11 cellular contexts compared by ENCODE assay signal in genomic region chr7:145539910-145540309, GRCh38.
"Had no signal": no experiment of that assay in that cellular context is flagged by ENCODE, and none has a peak within 500 bp of the region (broad histone marks: within the 10 kb centered on the region; RNA-seq: fewer than 3 reads in every experiment).

No MANE protein-coding gene starts in this region.

- H3K9ac ChIP-seq: GM23248 had no signal

- H3K4me2 ChIP-seq: GM23338 had no signal

- ATAC-seq: GM23338, HCT116 had no signal

- H3K36me3 ChIP-seq: HAP-1 had no signal

- H3K27ac ChIP-seq: GM23248 had no signal

- DNase-seq: GM23248, GOT3, H7, H9, HCEC 1CT, HFFc6 had no signal

- H3K9me3 ChIP-seq: HAP-1 had no signal

- H2AFZ ChIP-seq: GM23248, GM23338 had no signal

- H3K4me1 ChIP-seq: HAP-1 had no signal

- H3K4me3 ChIP-seq: GM23248, GM23338, HAP-1 had no signal

- FAIRE-seq: H1, H54 had no signal
